Comparison of ENCODE assay signal across 1 cellular context in genomic region chr11:121928597-121929580, GRCh38.
A peak's percentile ranks its signal among the peaks of the same experiment; 100 is the strongest.
TF ChIP-seq lines count a peak whose summit lies in the region.

No MANE protein-coding gene starts in this region.

TF ChIP-seq in HepG2, 621 proteins besides CTCF, POLR2A, EP300 and RAD21 (continued from another document and continues in another):
- TF ChIP-seq, protein P1, sequence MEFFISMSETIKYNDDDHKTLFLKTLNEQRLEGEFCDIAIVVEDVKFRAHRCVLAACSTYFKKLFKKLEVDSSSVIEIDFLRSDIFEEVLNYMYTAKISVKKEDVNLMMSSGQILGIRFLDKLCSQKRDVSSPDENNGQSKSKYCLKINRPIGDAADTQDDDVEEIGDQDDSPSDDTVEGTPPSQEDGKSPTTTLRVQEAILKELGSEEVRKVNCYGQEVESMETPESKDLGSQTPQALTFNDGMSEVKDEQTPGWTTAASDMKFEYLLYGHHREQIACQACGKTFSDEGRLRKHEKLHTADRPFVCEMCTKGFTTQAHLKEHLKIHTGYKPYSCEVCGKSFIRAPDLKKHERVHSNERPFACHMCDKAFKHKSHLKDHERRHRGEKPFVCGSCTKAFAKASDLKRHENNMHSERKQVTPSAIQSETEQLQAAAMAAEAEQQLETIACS (CRISPR knock-in tag; IDR thresholded peaks at IDR 0.05) = no peak
- TF ChIP-seq SOX5 (CRISPR knock-in tag; IDR thresholded peaks at IDR 0.05; ENCODE audit: borderline replicate concordance) (peak; percentile 14; the same call in 1 of the 2 replicates), ZNF550 (CRISPR knock-in tag; IDR thresholded peaks at IDR 0.05; ENCODE audit: borderline replicate concordance) (no peak), KDM5B (CRISPR knock-in tag; IDR thresholded peaks at IDR 0.05; ENCODE audit: borderline replicate concordance) (no peak), RFX3 (CRISPR knock-in tag; IDR thresholded peaks at IDR 0.05) (no peak), KLF16 (CRISPR knock-in tag; IDR thresholded peaks at IDR 0.05) (0 out of 4 replicates have a peak, but pooled peaks of 1 of the 2 experiments have one; percentile 20), KDM4B (CRISPR knock-in tag; IDR thresholded peaks at IDR 0.05) (no peak), ZNF331 (CRISPR knock-in tag; IDR thresholded peaks at IDR 0.05) (no peak), NBN (conservative IDR thresholded peaks at IDR 0.05) (no peak), NR1H2 (CRISPR knock-in tag; IDR thresholded peaks at IDR 0.05; ENCODE audit: borderline replicate concordance, low read depth) (no peak), ZMYM4 (CRISPR knock-in tag; IDR thresholded peaks at IDR 0.05) (peak; percentile 48), SMYD3 (CRISPR knock-in tag; IDR thresholded peaks at IDR 0.05) (no peak), CAMTA2 (CRISPR knock-in tag; IDR thresholded peaks at IDR 0.05; ENCODE audit: borderline replicate concordance) (no peak), NFATC3 (CRISPR knock-in tag; IDR thresholded peaks at IDR 0.05) (no peak), ZNF672 (CRISPR knock-in tag; IDR thresholded peaks at IDR 0.05) (no peak), TARDBP (CRISPR knock-in tag; IDR thresholded peaks at IDR 0.05) (no peak), ZNF776 (CRISPR knock-in tag; IDR thresholded peaks at IDR 0.05) (no peak), NKX3-1 (CRISPR knock-in tag; IDR thresholded peaks at IDR 0.05) (no peak), HNRNPK (IDR thresholded peaks at IDR 0.05; ENCODE audit: low read depth, low read length, poor library complexity, severe bottlenecking) (peak; percentile 60), ZNF501 (CRISPR knock-in tag; IDR thresholded peaks at IDR 0.05) (no peak), PHF5A (CRISPR knock-in tag; IDR thresholded peaks at IDR 0.05; ENCODE audit: low read depth, unreplicated experiment) (no peak), ZC3H13 (CRISPR knock-in tag; IDR thresholded peaks at IDR 0.05) (no peak), SKI (IDR thresholded peaks at IDR 0.05; ENCODE audit: partially characterized antibody) (no peak), U2AF1 (optimal IDR thresholded peaks at IDR 0.05; ENCODE audit: low read depth, low read length) (no peak), NCOR1 (IDR thresholded peaks at IDR 0.05; ENCODE audit: borderline replicate concordance, low read length) (peak; percentile 84; the same call in 1 of the 2 replicates), ZNF768 (CRISPR knock-in tag; IDR thresholded peaks at IDR 0.05) (no peak), ZNF674 (CRISPR knock-in tag; IDR thresholded peaks at IDR 0.05; ENCODE audit: low read depth) (no peak), SRSF4 (IDR thresholded peaks at IDR 0.05; ENCODE audit: low read depth, low read length, poor library complexity, severe bottlenecking) (no peak), ZNF10 (CRISPR knock-in tag; IDR thresholded peaks at IDR 0.05; ENCODE audit: borderline replicate concordance, low read depth) (no peak), ZNF670 (CRISPR knock-in tag; IDR thresholded peaks at IDR 0.05; ENCODE audit: borderline replicate concordance) (no peak), MTERF4 (CRISPR knock-in tag; IDR thresholded peaks at IDR 0.05) (no peak), ZNF260 (CRISPR knock-in tag; IDR thresholded peaks at IDR 0.05; ENCODE audit: borderline replicate concordance, low read depth) (no peak), NCOA2 (CRISPR knock-in tag; IDR thresholded peaks at IDR 0.05) (peak; percentile 84), PHF20 (CRISPR knock-in tag; IDR thresholded peaks at IDR 0.05) (no peak), SNAPC2 (CRISPR knock-in tag; IDR thresholded peaks at IDR 0.05) (no peak), NFIB (CRISPR knock-in tag; IDR thresholded peaks at IDR 0.05; ENCODE audit: borderline replicate concordance) (no peak), ZNF549 (CRISPR knock-in tag; IDR thresholded peaks at IDR 0.05) (no peak)
- TF ChIP-seq, protein P2, sequence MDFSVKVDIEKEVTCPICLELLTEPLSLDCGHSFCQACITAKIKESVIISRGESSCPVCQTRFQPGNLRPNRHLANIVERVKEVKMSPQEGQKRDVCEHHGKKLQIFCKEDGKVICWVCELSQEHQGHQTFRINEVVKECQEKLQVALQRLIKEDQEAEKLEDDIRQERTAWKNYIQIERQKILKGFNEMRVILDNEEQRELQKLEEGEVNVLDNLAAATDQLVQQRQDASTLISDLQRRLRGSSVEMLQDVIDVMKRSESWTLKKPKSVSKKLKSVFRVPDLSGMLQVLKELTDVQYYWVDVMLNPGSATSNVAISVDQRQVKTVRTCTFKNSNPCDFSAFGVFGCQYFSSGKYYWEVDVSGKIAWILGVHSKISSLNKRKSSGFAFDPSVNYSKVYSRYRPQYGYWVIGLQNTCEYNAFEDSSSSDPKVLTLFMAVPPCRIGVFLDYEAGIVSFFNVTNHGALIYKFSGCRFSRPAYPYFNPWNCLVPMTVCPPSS (IDR thresholded peaks at IDR 0.05) = no peak
- TF ChIP-seq, protein P3, sequence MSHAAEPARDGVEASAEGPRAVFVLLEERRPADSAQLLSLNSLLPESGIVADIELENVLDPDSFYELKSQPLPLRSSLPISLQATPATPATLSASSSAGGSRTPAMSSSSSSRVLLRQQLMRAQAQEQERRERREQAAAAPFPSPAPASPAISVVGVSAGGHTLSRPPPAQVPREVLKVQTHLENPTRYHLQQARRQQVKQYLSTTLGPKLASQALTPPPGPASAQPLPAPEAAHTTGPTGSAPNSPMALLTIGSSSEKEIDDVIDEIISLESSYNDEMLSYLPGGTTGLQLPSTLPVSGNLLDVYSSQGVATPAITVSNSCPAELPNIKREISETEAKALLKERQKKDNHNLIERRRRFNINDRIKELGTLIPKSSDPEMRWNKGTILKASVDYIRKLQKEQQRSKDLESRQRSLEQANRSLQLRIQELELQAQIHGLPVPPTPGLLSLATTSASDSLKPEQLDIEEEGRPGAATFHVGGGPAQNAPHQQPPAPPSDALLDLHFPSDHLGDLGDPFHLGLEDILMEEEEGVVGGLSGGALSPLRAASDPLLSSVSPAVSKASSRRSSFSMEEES (CRISPR knock-in tag; IDR thresholded peaks at IDR 0.05) = peak; percentile 40; the same call in 1 of the 2 replicates
- TF ChIP-seq, protein P4, sequence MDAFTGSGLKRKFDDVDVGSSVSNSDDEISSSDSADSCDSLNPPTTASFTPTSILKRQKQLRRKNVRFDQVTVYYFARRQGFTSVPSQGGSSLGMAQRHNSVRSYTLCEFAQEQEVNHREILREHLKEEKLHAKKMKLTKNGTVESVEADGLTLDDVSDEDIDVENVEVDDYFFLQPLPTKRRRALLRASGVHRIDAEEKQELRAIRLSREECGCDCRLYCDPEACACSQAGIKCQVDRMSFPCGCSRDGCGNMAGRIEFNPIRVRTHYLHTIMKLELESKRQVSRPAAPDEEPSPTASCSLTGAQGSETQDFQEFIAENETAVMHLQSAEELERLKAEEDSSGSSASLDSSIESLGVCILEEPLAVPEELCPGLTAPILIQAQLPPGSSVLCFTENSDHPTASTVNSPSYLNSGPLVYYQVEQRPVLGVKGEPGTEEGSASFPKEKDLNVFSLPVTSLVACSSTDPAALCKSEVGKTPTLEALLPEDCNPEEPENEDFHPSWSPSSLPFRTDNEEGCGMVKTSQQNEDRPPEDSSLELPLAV (CRISPR knock-in tag; conservative IDR thresholded peaks at IDR 0.05; ENCODE audit: low read depth) = no peak
- TF ChIP-seq, protein P5, sequence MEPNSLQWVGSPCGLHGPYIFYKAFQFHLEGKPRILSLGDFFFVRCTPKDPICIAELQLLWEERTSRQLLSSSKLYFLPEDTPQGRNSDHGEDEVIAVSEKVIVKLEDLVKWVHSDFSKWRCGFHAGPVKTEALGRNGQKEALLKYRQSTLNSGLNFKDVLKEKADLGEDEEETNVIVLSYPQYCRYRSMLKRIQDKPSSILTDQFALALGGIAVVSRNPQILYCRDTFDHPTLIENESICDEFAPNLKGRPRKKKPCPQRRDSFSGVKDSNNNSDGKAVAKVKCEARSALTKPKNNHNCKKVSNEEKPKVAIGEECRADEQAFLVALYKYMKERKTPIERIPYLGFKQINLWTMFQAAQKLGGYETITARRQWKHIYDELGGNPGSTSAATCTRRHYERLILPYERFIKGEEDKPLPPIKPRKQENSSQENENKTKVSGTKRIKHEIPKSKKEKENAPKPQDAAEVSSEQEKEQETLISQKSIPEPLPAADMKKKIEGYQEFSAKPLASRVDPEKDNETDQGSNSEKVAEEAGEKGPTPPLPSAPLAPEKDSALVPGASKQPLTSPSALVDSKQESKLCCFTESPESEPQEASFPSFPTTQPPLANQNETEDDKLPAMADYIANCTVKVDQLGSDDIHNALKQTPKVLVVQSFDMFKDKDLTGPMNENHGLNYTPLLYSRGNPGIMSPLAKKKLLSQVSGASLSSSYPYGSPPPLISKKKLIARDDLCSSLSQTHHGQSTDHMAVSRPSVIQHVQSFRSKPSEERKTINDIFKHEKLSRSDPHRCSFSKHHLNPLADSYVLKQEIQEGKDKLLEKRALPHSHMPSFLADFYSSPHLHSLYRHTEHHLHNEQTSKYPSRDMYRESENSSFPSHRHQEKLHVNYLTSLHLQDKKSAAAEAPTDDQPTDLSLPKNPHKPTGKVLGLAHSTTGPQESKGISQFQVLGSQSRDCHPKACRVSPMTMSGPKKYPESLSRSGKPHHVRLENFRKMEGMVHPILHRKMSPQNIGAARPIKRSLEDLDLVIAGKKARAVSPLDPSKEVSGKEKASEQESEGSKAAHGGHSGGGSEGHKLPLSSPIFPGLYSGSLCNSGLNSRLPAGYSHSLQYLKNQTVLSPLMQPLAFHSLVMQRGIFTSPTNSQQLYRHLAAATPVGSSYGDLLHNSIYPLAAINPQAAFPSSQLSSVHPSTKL (CRISPR knock-in tag; IDR thresholded peaks at IDR 0.05) = peak; percentile 76
- TF ChIP-seq, protein P6, sequence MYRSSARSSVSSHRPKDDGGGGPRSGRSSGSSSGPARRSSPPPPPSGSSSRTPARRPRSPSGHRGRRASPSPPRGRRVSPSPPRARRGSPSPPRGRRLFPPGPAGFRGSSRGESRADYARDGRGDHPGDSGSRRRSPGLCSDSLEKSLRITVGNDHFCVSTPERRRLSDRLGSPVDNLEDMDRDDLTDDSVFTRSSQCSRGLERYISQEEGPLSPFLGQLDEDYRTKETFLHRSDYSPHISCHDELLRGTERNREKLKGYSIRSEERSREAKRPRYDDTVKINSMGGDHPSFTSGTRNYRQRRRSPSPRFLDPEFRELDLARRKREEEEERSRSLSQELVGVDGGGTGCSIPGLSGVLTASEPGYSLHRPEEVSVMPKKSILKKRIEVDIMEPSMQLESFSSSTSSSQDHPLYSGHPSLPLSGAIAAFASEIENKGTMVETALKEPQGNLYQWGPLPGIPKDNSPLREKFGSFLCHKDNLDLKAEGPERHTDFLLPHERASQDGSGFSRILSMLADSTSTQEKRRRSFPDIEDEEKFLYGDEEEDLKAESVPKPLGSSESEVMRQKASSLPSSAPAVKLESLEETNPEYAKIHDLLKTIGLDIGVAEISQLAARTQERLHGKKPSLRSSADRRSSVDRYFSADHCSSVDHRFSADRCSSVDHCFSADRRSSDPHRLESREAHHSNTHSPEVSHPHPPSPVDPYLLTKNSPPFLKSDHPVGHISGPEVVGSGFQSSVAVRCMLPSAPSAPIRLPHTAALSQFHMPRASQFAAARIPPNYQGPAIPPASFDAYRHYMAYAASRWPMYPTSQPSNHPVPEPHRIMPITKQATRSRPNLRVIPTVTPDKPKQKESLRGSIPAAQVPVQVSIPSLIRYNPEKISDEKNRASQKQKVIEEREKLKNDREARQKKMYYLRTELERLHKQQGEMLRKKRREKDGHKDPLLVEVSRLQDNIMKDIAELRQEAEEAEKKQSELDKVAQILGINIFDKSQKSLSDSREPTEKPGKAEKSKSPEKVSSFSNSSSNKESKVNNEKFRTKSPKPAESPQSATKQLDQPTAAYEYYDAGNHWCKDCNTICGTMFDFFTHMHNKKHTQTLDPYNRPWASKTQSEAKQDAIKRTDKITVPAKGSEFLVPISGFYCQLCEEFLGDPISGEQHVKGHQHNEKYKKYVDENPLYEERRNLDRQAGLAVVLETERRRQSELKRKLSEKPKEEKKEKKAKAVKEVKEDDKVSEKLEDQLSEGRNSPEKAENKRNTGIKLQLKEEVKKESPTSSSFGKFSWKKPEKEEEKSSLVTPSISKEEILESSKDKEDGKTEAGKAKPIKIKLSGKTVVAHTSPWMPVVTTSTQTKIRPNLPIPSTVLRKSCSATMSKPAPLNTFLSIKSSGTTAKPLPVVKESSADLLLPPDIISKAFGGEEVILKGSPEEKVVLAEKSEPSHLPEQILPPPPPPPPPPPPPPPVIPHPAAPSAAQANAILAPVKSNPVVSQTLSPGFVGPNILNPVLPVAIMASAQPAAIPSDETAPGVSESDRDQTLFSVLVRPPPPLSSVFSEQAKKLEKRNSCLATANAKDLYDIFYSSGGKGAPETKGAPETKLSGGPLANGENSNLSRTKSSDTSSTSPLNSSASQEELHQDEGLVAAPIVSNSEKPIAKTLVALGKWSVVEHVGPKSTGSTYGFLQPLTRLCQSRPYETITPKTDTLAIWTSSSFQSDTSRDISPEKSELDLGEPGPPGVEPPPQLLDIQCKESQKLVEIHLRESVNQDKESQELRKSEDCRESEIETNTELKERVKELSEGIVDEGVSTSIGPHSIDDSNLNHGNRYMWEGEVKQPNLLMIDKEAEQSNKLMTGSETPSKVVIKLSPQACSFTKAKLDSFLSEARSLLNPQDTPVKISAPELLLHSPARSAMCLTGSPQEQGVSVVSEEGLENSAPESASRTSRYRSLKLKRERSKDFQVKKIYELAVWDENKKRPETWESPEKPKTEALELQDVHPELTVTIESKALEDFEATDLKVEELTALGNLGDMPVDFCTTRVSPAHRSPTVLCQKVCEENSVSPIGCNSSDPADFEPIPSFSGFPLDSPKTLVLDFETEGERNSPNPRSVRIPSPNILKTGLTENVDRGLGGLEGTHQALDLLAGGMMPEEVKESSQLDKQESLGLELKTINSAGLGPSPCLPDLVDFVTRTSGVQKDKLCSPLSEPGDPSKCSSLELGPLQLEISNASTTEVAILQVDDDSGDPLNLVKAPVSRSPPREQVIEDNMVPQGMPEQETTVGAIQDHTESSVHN (CRISPR knock-in tag; IDR thresholded peaks at IDR 0.05) = no peak
- TF ChIP-seq, protein P7, sequence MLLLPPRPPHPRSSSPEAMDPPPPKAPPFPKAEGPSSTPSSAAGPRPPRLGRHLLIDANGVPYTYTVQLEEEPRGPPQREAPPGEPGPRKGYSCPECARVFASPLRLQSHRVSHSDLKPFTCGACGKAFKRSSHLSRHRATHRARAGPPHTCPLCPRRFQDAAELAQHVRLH (CRISPR knock-in tag; IDR thresholded peaks at IDR 0.05; ENCODE audit: borderline replicate concordance, low read depth) = no peak; the same call in 1 of the 2 replicates
